ENCODE assay signal across 1 cellular context in the genomic region with DNA sequence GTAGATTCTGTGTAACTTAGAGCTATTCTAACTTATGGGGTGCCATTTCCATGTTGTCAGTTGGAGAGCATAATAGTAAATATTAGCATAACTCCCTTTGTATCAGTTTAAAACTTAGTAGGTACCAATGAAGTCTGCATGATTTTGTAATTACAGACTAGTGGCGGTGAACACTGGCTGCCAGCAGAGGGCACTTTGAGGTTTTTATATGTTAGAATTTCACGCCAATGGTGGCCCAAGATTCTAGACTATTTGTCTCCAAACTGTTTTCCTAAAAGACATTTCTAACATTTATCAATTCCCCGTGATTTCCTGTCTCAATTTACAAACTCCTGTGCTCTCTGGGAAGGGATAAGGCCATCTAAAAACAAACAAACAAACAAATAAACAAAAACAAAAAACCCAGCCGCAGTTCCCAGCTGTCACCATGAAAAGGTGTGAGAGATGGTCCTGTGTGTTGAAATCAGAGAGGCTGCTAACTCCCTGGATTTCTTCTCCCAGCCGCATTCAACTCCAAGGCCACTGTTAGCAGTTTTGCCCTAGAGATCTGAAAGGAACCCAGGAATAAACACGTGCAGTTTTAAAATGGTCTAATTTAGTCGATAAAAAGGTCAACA.
A peak's percentile ranks its signal among the peaks of the same experiment; 100 is the strongest.
TF ChIP-seq lines count a peak whose summit lies in the region.

No MANE protein-coding gene starts in this region.

TF ChIP-seq in HepG2, 621 proteins besides CTCF, POLR2A, EP300 and RAD21 (continued from another document and continues in another):
- TF ChIP-seq SRF (IDR thresholded peaks at IDR 0.05; ENCODE audit: low read depth, low read length), result no peak
- TF ChIP-seq, protein P1, sequence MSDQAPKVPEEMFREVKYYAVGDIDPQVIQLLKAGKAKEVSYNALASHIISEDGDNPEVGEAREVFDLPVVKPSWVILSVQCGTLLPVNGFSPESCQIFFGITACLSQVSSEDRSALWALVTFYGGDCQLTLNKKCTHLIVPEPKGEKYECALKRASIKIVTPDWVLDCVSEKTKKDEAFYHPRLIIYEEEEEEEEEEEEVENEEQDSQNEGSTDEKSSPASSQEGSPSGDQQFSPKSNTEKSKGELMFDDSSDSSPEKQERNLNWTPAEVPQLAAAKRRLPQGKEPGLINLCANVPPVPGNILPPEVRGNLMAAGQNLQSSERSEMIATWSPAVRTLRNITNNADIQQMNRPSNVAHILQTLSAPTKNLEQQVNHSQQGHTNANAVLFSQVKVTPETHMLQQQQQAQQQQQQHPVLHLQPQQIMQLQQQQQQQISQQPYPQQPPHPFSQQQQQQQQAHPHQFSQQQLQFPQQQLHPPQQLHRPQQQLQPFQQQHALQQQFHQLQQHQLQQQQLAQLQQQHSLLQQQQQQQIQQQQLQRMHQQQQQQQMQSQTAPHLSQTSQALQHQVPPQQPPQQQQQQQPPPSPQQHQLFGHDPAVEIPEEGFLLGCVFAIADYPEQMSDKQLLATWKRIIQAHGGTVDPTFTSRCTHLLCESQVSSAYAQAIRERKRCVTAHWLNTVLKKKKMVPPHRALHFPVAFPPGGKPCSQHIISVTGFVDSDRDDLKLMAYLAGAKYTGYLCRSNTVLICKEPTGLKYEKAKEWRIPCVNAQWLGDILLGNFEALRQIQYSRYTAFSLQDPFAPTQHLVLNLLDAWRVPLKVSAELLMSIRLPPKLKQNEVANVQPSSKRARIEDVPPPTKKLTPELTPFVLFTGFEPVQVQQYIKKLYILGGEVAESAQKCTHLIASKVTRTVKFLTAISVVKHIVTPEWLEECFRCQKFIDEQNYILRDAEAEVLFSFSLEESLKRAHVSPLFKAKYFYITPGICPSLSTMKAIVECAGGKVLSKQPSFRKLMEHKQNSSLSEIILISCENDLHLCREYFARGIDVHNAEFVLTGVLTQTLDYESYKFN (CRISPR knock-in tag; conservative IDR thresholded peaks at IDR 0.05), result no peak
- no peak for TF ChIP-seq FOXP1 (IDR thresholded peaks at IDR 0.05)
- peak; percentile 35; the same call in 1 of the 2 replicates for TF ChIP-seq FOXP1 (CRISPR knock-in tag; IDR thresholded peaks at IDR 0.05)
- no peak for TF ChIP-seq MZF1 (CRISPR knock-in tag; IDR thresholded peaks at IDR 0.05; ENCODE audit: borderline replicate concordance)
- TF ChIP-seq NFYB (CRISPR knock-in tag; IDR thresholded peaks at IDR 0.05), result no peak
- no peak for TF ChIP-seq ATF7-NPFF (CRISPR knock-in tag; IDR thresholded peaks at IDR 0.05; ENCODE audit: low read depth)
- TF ChIP-seq, protein P2, sequence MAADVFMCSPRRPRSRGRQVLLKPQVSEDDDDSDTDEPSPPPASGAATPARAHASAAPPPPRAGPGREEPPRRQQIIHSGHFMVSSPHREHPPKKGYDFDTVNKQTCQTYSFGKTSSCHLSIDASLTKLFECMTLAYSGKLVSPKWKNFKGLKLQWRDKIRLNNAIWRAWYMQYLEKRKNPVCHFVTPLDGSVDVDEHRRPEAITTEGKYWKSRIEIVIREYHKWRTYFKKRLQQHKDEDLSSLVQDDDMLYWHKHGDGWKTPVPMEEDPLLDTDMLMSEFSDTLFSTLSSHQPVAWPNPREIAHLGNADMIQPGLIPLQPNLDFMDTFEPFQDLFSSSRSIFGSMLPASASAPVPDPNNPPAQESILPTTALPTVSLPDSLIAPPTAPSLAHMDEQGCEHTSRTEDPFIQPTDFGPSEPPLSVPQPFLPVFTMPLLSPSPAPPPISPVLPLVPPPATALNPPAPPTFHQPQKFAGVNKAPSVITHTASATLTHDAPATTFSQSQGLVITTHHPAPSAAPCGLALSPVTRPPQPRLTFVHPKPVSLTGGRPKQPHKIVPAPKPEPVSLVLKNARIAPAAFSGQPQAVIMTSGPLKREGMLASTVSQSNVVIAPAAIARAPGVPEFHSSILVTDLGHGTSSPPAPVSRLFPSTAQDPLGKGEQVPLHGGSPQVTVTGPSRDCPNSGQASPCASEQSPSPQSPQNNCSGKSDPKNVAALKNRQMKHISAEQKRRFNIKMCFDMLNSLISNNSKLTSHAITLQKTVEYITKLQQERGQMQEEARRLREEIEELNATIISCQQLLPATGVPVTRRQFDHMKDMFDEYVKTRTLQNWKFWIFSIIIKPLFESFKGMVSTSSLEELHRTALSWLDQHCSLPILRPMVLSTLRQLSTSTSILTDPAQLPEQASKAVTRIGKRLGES (CRISPR knock-in tag; IDR thresholded peaks at IDR 0.05; ENCODE audit: borderline replicate concordance), result no peak
- TF ChIP-seq, protein P3, sequence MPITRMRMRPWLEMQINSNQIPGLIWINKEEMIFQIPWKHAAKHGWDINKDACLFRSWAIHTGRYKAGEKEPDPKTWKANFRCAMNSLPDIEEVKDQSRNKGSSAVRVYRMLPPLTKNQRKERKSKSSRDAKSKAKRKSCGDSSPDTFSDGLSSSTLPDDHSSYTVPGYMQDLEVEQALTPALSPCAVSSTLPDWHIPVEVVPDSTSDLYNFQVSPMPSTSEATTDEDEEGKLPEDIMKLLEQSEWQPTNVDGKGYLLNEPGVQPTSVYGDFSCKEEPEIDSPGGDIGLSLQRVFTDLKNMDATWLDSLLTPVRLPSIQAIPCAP (CRISPR knock-in tag; IDR thresholded peaks at IDR 0.05; ENCODE audit: low read depth), result no peak
- no peak for TF ChIP-seq XBP1 (CRISPR knock-in tag; IDR thresholded peaks at IDR 0.05)
- TF ChIP-seq, protein P4, sequence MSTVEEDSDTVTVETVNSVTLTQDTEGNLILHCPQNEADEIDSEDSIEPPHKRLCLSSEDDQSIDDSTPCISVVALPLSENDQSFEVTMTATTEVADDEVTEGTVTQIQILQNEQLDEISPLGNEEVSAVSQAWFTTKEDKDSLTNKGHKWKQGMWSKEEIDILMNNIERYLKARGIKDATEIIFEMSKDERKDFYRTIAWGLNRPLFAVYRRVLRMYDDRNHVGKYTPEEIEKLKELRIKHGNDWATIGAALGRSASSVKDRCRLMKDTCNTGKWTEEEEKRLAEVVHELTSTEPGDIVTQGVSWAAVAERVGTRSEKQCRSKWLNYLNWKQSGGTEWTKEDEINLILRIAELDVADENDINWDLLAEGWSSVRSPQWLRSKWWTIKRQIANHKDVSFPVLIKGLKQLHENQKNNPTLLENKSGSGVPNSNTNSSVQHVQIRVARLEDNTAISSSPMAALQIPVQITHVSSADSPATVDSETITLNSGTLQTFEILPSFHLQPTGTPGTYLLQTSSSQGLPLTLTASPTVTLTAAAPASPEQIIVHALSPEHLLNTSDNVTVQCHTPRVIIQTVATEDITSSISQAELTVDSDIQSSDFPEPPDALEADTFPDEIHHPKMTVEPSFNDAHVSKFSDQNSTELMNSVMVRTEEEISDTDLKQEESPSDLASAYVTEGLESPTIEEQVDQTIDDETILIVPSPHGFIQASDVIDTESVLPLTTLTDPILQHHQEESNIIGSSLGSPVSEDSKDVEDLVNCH (CRISPR knock-in tag; IDR thresholded peaks at IDR 0.05), result no peak
- TF ChIP-seq HOXA7 (CRISPR knock-in tag; IDR thresholded peaks at IDR 0.05), result no peak
- no peak for TF ChIP-seq YEATS2 (CRISPR knock-in tag; IDR thresholded peaks at IDR 0.05; ENCODE audit: borderline replicate concordance)
- no peak for TF ChIP-seq JARID2 (CRISPR knock-in tag; IDR thresholded peaks at IDR 0.05; ENCODE audit: insufficient replicate concordance)
- TF ChIP-seq, protein P5, sequence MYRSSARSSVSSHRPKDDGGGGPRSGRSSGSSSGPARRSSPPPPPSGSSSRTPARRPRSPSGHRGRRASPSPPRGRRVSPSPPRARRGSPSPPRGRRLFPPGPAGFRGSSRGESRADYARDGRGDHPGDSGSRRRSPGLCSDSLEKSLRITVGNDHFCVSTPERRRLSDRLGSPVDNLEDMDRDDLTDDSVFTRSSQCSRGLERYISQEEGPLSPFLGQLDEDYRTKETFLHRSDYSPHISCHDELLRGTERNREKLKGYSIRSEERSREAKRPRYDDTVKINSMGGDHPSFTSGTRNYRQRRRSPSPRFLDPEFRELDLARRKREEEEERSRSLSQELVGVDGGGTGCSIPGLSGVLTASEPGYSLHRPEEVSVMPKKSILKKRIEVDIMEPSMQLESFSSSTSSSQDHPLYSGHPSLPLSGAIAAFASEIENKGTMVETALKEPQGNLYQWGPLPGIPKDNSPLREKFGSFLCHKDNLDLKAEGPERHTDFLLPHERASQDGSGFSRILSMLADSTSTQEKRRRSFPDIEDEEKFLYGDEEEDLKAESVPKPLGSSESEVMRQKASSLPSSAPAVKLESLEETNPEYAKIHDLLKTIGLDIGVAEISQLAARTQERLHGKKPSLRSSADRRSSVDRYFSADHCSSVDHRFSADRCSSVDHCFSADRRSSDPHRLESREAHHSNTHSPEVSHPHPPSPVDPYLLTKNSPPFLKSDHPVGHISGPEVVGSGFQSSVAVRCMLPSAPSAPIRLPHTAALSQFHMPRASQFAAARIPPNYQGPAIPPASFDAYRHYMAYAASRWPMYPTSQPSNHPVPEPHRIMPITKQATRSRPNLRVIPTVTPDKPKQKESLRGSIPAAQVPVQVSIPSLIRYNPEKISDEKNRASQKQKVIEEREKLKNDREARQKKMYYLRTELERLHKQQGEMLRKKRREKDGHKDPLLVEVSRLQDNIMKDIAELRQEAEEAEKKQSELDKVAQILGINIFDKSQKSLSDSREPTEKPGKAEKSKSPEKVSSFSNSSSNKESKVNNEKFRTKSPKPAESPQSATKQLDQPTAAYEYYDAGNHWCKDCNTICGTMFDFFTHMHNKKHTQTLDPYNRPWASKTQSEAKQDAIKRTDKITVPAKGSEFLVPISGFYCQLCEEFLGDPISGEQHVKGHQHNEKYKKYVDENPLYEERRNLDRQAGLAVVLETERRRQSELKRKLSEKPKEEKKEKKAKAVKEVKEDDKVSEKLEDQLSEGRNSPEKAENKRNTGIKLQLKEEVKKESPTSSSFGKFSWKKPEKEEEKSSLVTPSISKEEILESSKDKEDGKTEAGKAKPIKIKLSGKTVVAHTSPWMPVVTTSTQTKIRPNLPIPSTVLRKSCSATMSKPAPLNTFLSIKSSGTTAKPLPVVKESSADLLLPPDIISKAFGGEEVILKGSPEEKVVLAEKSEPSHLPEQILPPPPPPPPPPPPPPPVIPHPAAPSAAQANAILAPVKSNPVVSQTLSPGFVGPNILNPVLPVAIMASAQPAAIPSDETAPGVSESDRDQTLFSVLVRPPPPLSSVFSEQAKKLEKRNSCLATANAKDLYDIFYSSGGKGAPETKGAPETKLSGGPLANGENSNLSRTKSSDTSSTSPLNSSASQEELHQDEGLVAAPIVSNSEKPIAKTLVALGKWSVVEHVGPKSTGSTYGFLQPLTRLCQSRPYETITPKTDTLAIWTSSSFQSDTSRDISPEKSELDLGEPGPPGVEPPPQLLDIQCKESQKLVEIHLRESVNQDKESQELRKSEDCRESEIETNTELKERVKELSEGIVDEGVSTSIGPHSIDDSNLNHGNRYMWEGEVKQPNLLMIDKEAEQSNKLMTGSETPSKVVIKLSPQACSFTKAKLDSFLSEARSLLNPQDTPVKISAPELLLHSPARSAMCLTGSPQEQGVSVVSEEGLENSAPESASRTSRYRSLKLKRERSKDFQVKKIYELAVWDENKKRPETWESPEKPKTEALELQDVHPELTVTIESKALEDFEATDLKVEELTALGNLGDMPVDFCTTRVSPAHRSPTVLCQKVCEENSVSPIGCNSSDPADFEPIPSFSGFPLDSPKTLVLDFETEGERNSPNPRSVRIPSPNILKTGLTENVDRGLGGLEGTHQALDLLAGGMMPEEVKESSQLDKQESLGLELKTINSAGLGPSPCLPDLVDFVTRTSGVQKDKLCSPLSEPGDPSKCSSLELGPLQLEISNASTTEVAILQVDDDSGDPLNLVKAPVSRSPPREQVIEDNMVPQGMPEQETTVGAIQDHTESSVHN (CRISPR knock-in tag; IDR thresholded peaks at IDR 0.05), result no peak
- TF ChIP-seq ZNF446 (CRISPR knock-in tag; IDR thresholded peaks at IDR 0.05), result no peak
- TF ChIP-seq SNAI1 (CRISPR knock-in tag; IDR thresholded peaks at IDR 0.05; ENCODE audit: borderline replicate concordance), result no peak
- TF ChIP-seq ERF (CRISPR knock-in tag; IDR thresholded peaks at IDR 0.05), result 0 out of 2 replicates have a peak, but pooled peaks have one; percentile 48
- TF ChIP-seq ISX (CRISPR knock-in tag; conservative IDR thresholded peaks at IDR 0.05), result no peak
- TF ChIP-seq, protein P6, sequence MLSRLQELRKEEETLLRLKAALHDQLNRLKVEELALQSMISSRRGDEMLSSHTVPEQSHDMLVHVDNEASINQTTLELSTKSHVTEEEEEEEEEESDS (CRISPR knock-in tag; IDR thresholded peaks at IDR 0.05; ENCODE audit: borderline replicate concordance), result no peak
- TF ChIP-seq, protein P7, sequence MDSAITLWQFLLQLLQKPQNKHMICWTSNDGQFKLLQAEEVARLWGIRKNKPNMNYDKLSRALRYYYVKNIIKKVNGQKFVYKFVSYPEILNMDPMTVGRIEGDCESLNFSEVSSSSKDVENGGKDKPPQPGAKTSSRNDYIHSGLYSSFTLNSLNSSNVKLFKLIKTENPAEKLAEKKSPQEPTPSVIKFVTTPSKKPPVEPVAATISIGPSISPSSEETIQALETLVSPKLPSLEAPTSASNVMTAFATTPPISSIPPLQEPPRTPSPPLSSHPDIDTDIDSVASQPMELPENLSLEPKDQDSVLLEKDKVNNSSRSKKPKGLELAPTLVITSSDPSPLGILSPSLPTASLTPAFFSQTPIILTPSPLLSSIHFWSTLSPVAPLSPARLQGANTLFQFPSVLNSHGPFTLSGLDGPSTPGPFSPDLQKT (CRISPR knock-in tag; IDR thresholded peaks at IDR 0.05; ENCODE audit: borderline replicate concordance), result no peak
- TF ChIP-seq, protein P8, sequence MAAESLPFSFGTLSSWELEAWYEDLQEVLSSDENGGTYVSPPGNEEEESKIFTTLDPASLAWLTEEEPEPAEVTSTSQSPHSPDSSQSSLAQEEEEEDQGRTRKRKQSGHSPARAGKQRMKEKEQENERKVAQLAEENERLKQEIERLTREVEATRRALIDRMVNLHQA (CRISPR knock-in tag; IDR thresholded peaks at IDR 0.05), result no peak
- TF ChIP-seq IKZF1 (IDR thresholded peaks at IDR 0.05), result no peak
- TF ChIP-seq SP1 (IDR thresholded peaks at IDR 0.05), result no peak
- TF ChIP-seq SP1 (CRISPR knock-in tag; IDR thresholded peaks at IDR 0.05), result no peak
- TF ChIP-seq ZSCAN20 (CRISPR knock-in tag; IDR thresholded peaks at IDR 0.05; ENCODE audit: borderline replicate concordance), result no peak
- TF ChIP-seq ZBTB7A (CRISPR knock-in tag; IDR thresholded peaks at IDR 0.05), result no peak
- TF ChIP-seq ELF1 (CRISPR knock-in tag; IDR thresholded peaks at IDR 0.05), result no peak
- no peak for TF ChIP-seq MTF1 (CRISPR knock-in tag; IDR thresholded peaks at IDR 0.05)
- TF ChIP-seq, protein P9, sequence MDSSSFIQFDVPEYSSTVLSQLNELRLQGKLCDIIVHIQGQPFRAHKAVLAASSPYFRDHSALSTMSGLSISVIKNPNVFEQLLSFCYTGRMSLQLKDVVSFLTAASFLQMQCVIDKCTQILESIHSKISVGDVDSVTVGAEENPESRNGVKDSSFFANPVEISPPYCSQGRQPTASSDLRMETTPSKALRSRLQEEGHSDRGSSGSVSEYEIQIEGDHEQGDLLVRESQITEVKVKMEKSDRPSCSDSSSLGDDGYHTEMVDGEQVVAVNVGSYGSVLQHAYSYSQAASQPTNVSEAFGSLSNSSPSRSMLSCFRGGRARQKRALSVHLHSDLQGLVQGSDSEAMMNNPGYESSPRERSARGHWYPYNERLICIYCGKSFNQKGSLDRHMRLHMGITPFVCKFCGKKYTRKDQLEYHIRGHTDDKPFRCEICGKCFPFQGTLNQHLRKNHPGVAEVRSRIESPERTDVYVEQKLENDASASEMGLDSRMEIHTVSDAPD (CRISPR knock-in tag; IDR thresholded peaks at IDR 0.05), result no peak
